Comparison of ENCODE assay signal across 14 cellular contexts in genomic region chr13:110359840-110360301, GRCh38. TPM values are rescaled to one million over a fixed set of nuclear protein-coding genes. Genes with fewer than 3 reads are reported as not detected.
A peak's percentile ranks its signal among the peaks of the same experiment; 100 is the strongest.
DNase-seq lines count a peak whose midpoint lies in the region; ATAC-seq and TF ChIP-seq lines count a peak whose summit lies in the region.
"Had no signal": no experiment of that assay in that cellular context is flagged by ENCODE, and none has a peak within 500 bp of the region (broad histone marks: within the 10 kb centered on the region; RNA-seq: fewer than 3 reads in every experiment).

No MANE protein-coding gene starts in this region.

- H3K9ac ChIP-seq in MM.1S (ENCODE audit: low read length): no peak overlapping the region

- no peaks in the 10 kb centered on the region for H3K36me3 ChIP-seq in MM.1S (replicated peaks; ENCODE audit: insufficient read depth, low read length)

- no peaks in the 10 kb centered on the region for H4K20me1 ChIP-seq in MM.1S (ENCODE audit: insufficient read depth, low read length)

- H3K36me3 Mint-ChIP-seq in chondrocyte (ENCODE audit: low read depth): peaks cover 33% of the 10 kb centered on the region

- H2AFZ ChIP-seq in MM.1S (ENCODE audit: low read length): no peak overlapping the region

- no peaks in the 10 kb centered on the region for H3K79me2 ChIP-seq in MM.1S (ENCODE audit: low read length)

- H3K4me3 ChIP-seq in MM.1S (ENCODE audit: low read length): no peak overlapping the region

- peak overlapping the region; percentile 4 for H3K4me3 Mint-ChIP-seq in chondrocyte (ENCODE audit: unreplicated experiment)
- H3K4me3 Mint-ChIP-seq: activated T-cell treated with anti-CD3 and anti-CD28 coated beads, Interleukin-2, amount 50 U/mL, for 4 hours had no signal

- H3K27me3 Mint-ChIP-seq in chondrocyte (ENCODE audit: low read depth): no peaks in the 10 kb centered on the region

- H3K4me1 Mint-ChIP-seq in chondrocyte (ENCODE audit: low read depth): peaks cover 83% of the 10 kb centered on the region

- DNase-seq in chondrocyte (ENCODE audit: low spot score) (no peak), left kidney (ENCODE audit: low read depth, low spot score) (peak; percentile 75), NCI-H2029 treated with DMSO at 0.1 percent for 48 hours (lab: John Stamatoyannopoulos, UW) (no peak), substantia nigra (lab: John Stamatoyannopoulos, UW) (no peak), MM.1S (no peak)
- DNase-seq in stimulated activated CD8-positive, alpha-beta memory T cell treated with anti-CD3 and anti-CD28 coated beads, Interleukin-4, amount 100 ng/mL, for 48 hours: peak; percentile 7
- DNase-seq in activated naive CD4-positive, alpha-beta T cell (lab: John Stamatoyannopoulos, UW): no peak
- DNase-seq: activated T-cell treated with anti-CD3 and anti-CD28 coated beads, Interleukin-2, amount 50 U/mL, for 4 hours; anterior cingulate cortex; KBM-7; NCI-H187 treated with DMSO at 0.1 percent for 48 hours; retina had no signal

- H3K4me2 ChIP-seq in MM.1S (ENCODE audit: low read depth, low read length): no peak overlapping the region

- peak overlapping the region; percentile 99 for H3K27ac Mint-ChIP-seq in chondrocyte (ENCODE audit: unreplicated experiment)

- H3K4me1 ChIP-seq in MM.1S (ENCODE audit: low read length): no peaks in the 10 kb centered on the region

- H3K9me3 ChIP-seq in MM.1S (replicated peaks; ENCODE audit: insufficient read depth, low read length): no peaks in the 10 kb centered on the region

- H3K27ac ChIP-seq in substantia nigra (ENCODE audit: low read depth, low read length, poor library complexity, severe bottlenecking): no peak overlapping the region
- H3K27ac ChIP-seq in MM.1S (ENCODE audit: low read length): no peak overlapping the region

- H3K9me2 ChIP-seq in MM.1S (replicated peaks; ENCODE audit: insufficient read depth, low read length): no peaks in the 10 kb centered on the region

- TF ChIP-seq CTCF in chondrocyte (IDR thresholded peaks at IDR 0.05) (no peak), MM.1S (IDR thresholded peaks at IDR 0.05; ENCODE audit: low read length) (no peak)

- ATAC-seq in HG03432 (IDR thresholded peaks at IDR 0.05; ENCODE audit: unreplicated experiment): peak; percentile 61
- ATAC-seq: activated CD4-positive, CD25-positive, alpha-beta regulatory T cell treated with anti-CD3 and anti-CD28 coated beads, Interleukin-2, amount 50 U/mL, for 24 hours; activated T-cell treated with anti-CD3 and anti-CD28 coated beads, Interleukin-2, amount 50 U/mL, for 4 hours had no signal

- H3F3A ChIP-seq in MM.1S (ENCODE audit: insufficient read depth, low read length): no peaks in the 10 kb centered on the region

- no peaks in the 10 kb centered on the region for H3K9me3 Mint-ChIP-seq in chondrocyte (ENCODE audit: low read depth)
- H3K9me3 Mint-ChIP-seq: activated T-cell treated with anti-CD3 and anti-CD28 coated beads, Interleukin-2, amount 50 U/mL, for 4 hours had no signal

- H3K27me3 ChIP-seq in MM.1S (replicated peaks; ENCODE audit: insufficient read depth, low read length): no peaks in the 10 kb centered on the region

RNA-seq across cellular contexts. Expression of gene COL4A2, which starts 52.8 kb away (rescaled TPM):
- total RNA-seq in chondrocyte: 1,370 to 2,411 TPM (median 2,366 TPM) in 3 replicates

RNA-seq across cellular contexts. Expression of gene COL4A1, which starts 52.9 kb away (rescaled TPM):
- total RNA-seq in chondrocyte: 2,319 to 5,210 TPM (median 5,209 TPM) in 3 replicates

Comparison
In these comparisons a context has a peak if more than half of its experiments do, and no peak if none do; other contexts are left out.
1. DNase-seq: peak in left kidney (single experiment) and stimulated activated CD8-positive, alpha-beta memory T cell treated with anti-CD3 and anti-CD28 coated beads, Interleukin-4, amount 100 ng/mL, for 48 hours (single experiment); none in chondrocyte (single experiment), NCI-H2029 treated with DMSO at 0.1 percent for 48 hours (single experiment), substantia nigra (0 of 49), MM.1S (single experiment) and activated naive CD4-positive, alpha-beta T cell (0 of 4).